Comparison of ENCODE assay signal across 4 cellular contexts in the genomic region with DNA sequence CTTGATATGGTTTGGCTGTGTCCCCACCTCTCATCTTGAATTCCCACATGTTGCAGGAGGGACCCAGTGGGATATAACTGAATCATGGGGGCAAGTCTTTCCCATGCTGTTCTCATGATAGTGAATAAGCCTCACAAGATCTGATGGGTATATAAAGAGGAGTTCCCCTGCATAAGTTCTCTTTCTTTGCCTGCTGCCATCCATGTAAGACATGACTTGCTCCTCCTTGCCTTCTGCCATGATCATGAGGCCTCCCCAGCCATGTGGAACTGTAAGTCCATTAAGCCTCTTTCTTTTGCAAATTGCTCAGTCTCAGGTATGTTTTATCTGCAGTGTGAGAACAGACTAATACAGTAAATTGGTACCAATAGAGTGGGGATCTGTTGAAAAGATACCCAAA.
DNase-seq lines count a peak whose midpoint lies in the region; ATAC-seq, FAIRE-seq and TF ChIP-seq lines count a peak whose summit lies in the region.
"Not testable (repeated sequence)": the region's sequence is repeated elsewhere in the genome, so short reads cannot be mapped to it uniquely, and the experiment has no call there.

No MANE protein-coding gene starts in this region.

- not testable (repeated sequence) for TF ChIP-seq RAD21 in K562 (CRISPR knock-in tag; conservative IDR thresholded peaks at IDR 0.05 in 1 of 2, IDR thresholded peaks at IDR 0.05 in 1 of 2); HepG2 (CRISPR knock-in tag; IDR thresholded peaks at IDR 0.05)

- not testable (repeated sequence) for H3K27me3 Mint-ChIP-seq in progenitor cell of endocrine pancreas

- in situ Hi-C loops in K562 (cut with MboI); HepG2 (cut with HindIII; ENCODE audit: extremely low pct_ligation_motif_present, low pct_unique_long_range_greater_than_20kb): not testable (repeated sequence)

- H3K4me1 ChIP-seq in K562 (replicated peaks in 1 of 2; ENCODE audit: control insufficient read depth in 2 of 2, insufficient read depth in 2 of 2, low read length in 2 of 2): not testable (repeated sequence)
- H3K4me1 ChIP-seq in body of pancreas (peaks cover 92% of the 10 kb centered on the region), HepG2 (ENCODE audit: insufficient read depth, low read length) (peaks cover 34% of the 10 kb centered on the region)

- H3K9me1 ChIP-seq in K562 (ENCODE audit: control insufficient read depth, insufficient read depth, low read length): not testable (repeated sequence)

- not testable (repeated sequence) for DNase-seq in K562 (ENCODE audit: extremely low read depth in 1 of 4, low spot score in 3 of 4); body of pancreas; HepG2 (ENCODE audit: low spot score); progenitor cell of endocrine pancreas (ENCODE audit: low spot score, unreplicated experiment)

- not testable (repeated sequence) for H3K9ac ChIP-seq in K562 (ENCODE audit: insufficient read depth in 1 of 2, low read depth in 2 of 2, low read length in 2 of 2); HepG2 (ENCODE audit: insufficient read depth, low read depth, low read length)

- BruUV-seq in K562 (replicated peaks; lab: Mats Ljungman, UMichigan); HepG2 (replicated peaks; lab: Mats Ljungman, UMichigan): not testable (repeated sequence)

- not testable (repeated sequence) for H2AFZ ChIP-seq in K562 (ENCODE audit: low read depth, low read length); HepG2 (ENCODE audit: low read length)

- intact Hi-C loops in K562 (cut with micrococcal nuclease); body of pancreas (cut with DNase I); HepG2 (cut with micrococcal nuclease; ENCODE audit: unreplicated experiment): not testable (repeated sequence)

- CTCF ChIA-PET in K562 (lab: Yijun Ruan, JAX; ENCODE audit: low intra/inter-chr PET ratio); HepG2 (lab: Yijun Ruan, JAX; ENCODE audit: low intra/inter-chr PET ratio, low total read pairs): not testable (repeated sequence)

- TF ChIP-seq CTCF in K562 (IDR thresholded peaks at IDR 0.05 in 2 of 3, conservative IDR thresholded peaks at IDR 0.05 in 1 of 3; ENCODE audit: insufficient read depth in 2 of 3, low read depth in 1 of 3, low read length in 3 of 3); body of pancreas (IDR thresholded peaks at IDR 0.05); HepG2 (CRISPR knock-in tag; IDR thresholded peaks at IDR 0.05); progenitor cell of endocrine pancreas (IDR thresholded peaks at IDR 0.05; ENCODE audit: unreplicated experiment): not testable (repeated sequence)

- H3K27ac Mint-ChIP-seq in progenitor cell of endocrine pancreas: peak overlapping the region; percentile 10

- not testable (repeated sequence) for H3K9me3 ChIP-seq in K562 (replicated peaks; ENCODE audit: control insufficient read depth, insufficient read depth, low read depth, low read length); body of pancreas
- peaks cover 24% of the 10 kb centered on the region for H3K9me3 ChIP-seq in HepG2 (ENCODE audit: low read length)

- H3K4me3 Mint-ChIP-seq in progenitor cell of endocrine pancreas (ENCODE audit: low read depth): not testable (repeated sequence)

- not testable (repeated sequence) for TF ChIP-seq EP300 in K562 (IDR thresholded peaks at IDR 0.05; ENCODE audit: low read length); HepG2 (IDR thresholded peaks at IDR 0.05; ENCODE audit: low read depth in 2 of 2, low read length in 2 of 2); HepG2 (CRISPR knock-in tag; IDR thresholded peaks at IDR 0.05; ENCODE audit: borderline replicate concordance)

- not testable (repeated sequence) for H3K4me2 ChIP-seq in K562 (ENCODE audit: insufficient read depth, low read length); HepG2 (ENCODE audit: low read depth, low read length)

- not testable (repeated sequence) for ATAC-seq in K562, body of pancreas, HepG2

- H4K20me1 ChIP-seq in K562 (replicated peaks; ENCODE audit: control insufficient read depth, insufficient read depth, low read length); HepG2 (ENCODE audit: insufficient read depth, low read length): not testable (repeated sequence)

- peaks cover 23% of the 10 kb centered on the region for H3K36me3 Mint-ChIP-seq in progenitor cell of endocrine pancreas (ENCODE audit: insufficient read depth)

- not testable (repeated sequence) for TF ChIP-seq POLR2A in K562 (conservative IDR thresholded peaks at IDR 0.05); body of pancreas (IDR thresholded peaks at IDR 0.05); HepG2 (IDR thresholded peaks at IDR 0.05; ENCODE audit: insufficient read depth in 1 of 2, low read depth in 2 of 2, low read length in 2 of 2)

- H3K4me1 Mint-ChIP-seq in progenitor cell of endocrine pancreas (ENCODE audit: low read depth): peaks cover 28% of the 10 kb centered on the region

- H3K27ac ChIP-seq in K562 (ENCODE audit: extremely low read depth, low read depth, low read length); HepG2 (ENCODE audit: extremely low read length, insufficient read depth, low read length): not testable (repeated sequence)
- peak overlapping the region; percentile 36 to 98 (median 92) for H3K27ac ChIP-seq in body of pancreas

- POLR2A ChIA-PET in K562 (lab: Yijun Ruan, JAX); HepG2 (lab: Yijun Ruan, JAX): not testable (repeated sequence)

- H3K79me2 ChIP-seq in K562 (ENCODE audit: control insufficient read depth, insufficient read depth, low read length); HepG2 (ENCODE audit: insufficient read depth, low read length): not testable (repeated sequence)

- H3K27me3 ChIP-seq in K562 (ENCODE audit: control insufficient read depth in 2 of 2, insufficient read depth in 2 of 2, low read length in 2 of 2); body of pancreas; HepG2 (ENCODE audit: control insufficient read depth in 1 of 2, insufficient read depth in 2 of 2, low read length in 2 of 2): not testable (repeated sequence)

- H3K9me3 Mint-ChIP-seq in progenitor cell of endocrine pancreas (ENCODE audit: low read depth): peaks cover 27% of the 10 kb centered on the region

- not testable (repeated sequence) for H3K36me3 ChIP-seq in K562 (ENCODE audit: control insufficient read depth, insufficient read depth, low read length); body of pancreas (replicated peaks in 1 of 2; ENCODE audit: insufficient read depth in 1 of 2, low read depth in 2 of 2); HepG2 (replicated peaks in 1 of 2; ENCODE audit: control insufficient read depth in 1 of 2, insufficient read depth in 2 of 2, low read length in 2 of 2)

- FAIRE-seq in K562 (lab: Jason Lieb, UNC); HepG2 (lab: Jason Lieb, UNC): not testable (repeated sequence)

- not testable (repeated sequence) for H3K4me3 ChIP-seq in K562; body of pancreas; HepG2 (replicated peaks in 1 of 3; ENCODE audit: insufficient read depth in 1 of 3, low read depth in 2 of 3, low read length in 3 of 3)

TF ChIP-seq in K562, 482 proteins besides CTCF, POLR2A, EP300 and RAD21:
- TF ChIP-seq ZNF431 (CRISPR knock-in tag; IDR thresholded peaks at IDR 0.05): peak; percentile 96

TF ChIP-seq in HepG2, 621 proteins besides CTCF, POLR2A, EP300 and RAD21:
- peak; percentile 68; the same call in 1 of the 2 replicates for TF ChIP-seq ZNF431 (CRISPR knock-in tag; IDR thresholded peaks at IDR 0.05; ENCODE audit: borderline replicate concordance, low read depth)
